20 cellular contexts compared by ENCODE assay signal in the genomic region with DNA sequence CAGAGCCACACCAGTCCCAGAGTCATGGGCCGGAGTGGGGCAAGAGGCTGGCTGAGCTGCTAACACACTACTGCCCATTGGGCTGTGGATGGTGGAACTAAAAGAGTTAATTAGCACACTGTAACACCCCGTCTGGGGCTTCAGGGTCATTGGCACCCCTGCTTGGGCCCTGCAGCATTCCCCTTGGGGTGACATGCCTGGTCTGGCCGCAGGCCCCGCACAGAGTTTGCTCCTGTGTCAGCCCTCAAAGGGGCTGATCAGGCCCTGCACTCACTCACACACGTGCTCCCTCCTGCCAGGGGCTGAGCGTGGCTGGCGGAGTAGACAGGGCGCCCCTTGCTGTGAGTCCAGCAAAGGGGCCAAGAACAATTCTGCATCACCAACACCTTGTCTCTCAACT.
"Had no signal": no experiment of that assay in that cellular context is flagged by ENCODE, and none has a peak within 500 bp of the region (broad histone marks: within the 10 kb centered on the region; RNA-seq: fewer than 3 reads in every experiment).

No MANE protein-coding gene starts in this region.

- H3K4me1 ChIP-seq: SJSA1 had no signal

- H3K27me3 ChIP-seq: SJSA1 had no signal

- H3K4me3 ChIP-seq: SJSA1, SK-N-MC had no signal

- H3K27ac ChIP-seq: SJSA1, SK-N-MC had no signal

- H3K36me3 ChIP-seq: SJSA1 had no signal

- DNase-seq: KBM-7, NCI-H1092, NCI-H1105 treated with DMSO at 0.1 percent for 48 hours, NCI-H1417 treated with DMSO at 0.1 percent for 48 hours, NCI-H146, NCI-H1694 treated with DMSO at 0.1 percent for 48 hours, NCI-H1930, NCI-H2081 treated with DMSO at 0.1 percent for 48 hours, NCI-H2171, NCI-H226, NCI-H446, NCI-H510A, NCI-H524 treated with DMSO at 0.1 percent for 48 hours, NCI-H69, NCI-H774, Right ventricle myocardium superior, RPMI8226, SIG-M5 had no signal
